ENCODE assay signal across 8 cellular contexts in genomic region chr6:28542440-28543293, GRCh38. TPM values are rescaled to one million over a fixed set of nuclear protein-coding genes. Genes with fewer than 3 reads are reported as not detected.
DNase-seq lines count a peak whose midpoint lies in the region; ATAC-seq and TF ChIP-seq lines count a peak whose summit lies in the region.

No MANE protein-coding gene starts in this region.

- intact Hi-C loops in left cardiac atrium (cut with DNase I) = no loop called here
- intact Hi-C loops in cardiac septum (cut with DNase I) = no loop called here

- no peak overlapping the region for H3K27ac Mint-ChIP-seq in activated CD4-positive, alpha-beta memory T cell treated with anti-CD3 and anti-CD28 coated beads, Interleukin-2, amount 10 ng/mL, durations not matched to agents 7 days and 5 days
- peak overlapping the region; percentile 89 for H3K27ac Mint-ChIP-seq in endothelial cell (ENCODE audit: unreplicated experiment)
- H3K27ac Mint-ChIP-seq in nephron = peak overlapping the region; percentile 96 to 99 (median 97)

- H3K27me3 Mint-ChIP-seq in activated CD4-positive, alpha-beta memory T cell treated with anti-CD3 and anti-CD28 coated beads, Interleukin-2, amount 10 ng/mL, durations not matched to agents 7 days and 5 days = peaks cover 60% of the 10 kb centered on the region
- H3K27me3 Mint-ChIP-seq in endothelial cell (ENCODE audit: unreplicated experiment) (peaks cover 8% of the 10 kb centered on the region), nephron (ENCODE audit: low read depth) (peaks cover 10% of the 10 kb centered on the region)

- POLR2A ChIA-PET in activated CD4-positive, alpha-beta memory T cell treated with anti-CD3 and anti-CD28 coated beads, Interleukin-2, amount 10 ng/mL, durations not matched to agents 7 days and 5 days (lab: Charles Lee) = no interaction called here

- peak; percentile 84 for TF ChIP-seq CTCF in endothelial cell (IDR thresholded peaks at IDR 0.05; ENCODE audit: unreplicated experiment)
- peak; percentile 73 to 81 (median 74) for TF ChIP-seq CTCF in nephron (IDR thresholded peaks at IDR 0.05; ENCODE audit: unreplicated experiment in 3 of 3)

- peak overlapping the region; percentile 64 for H3K4me3 Mint-ChIP-seq in activated CD4-positive, alpha-beta memory T cell treated with anti-CD3 and anti-CD28 coated beads, Interleukin-2, amount 10 ng/mL, durations not matched to agents 7 days and 5 days
- peak overlapping the region; percentile 91 for H3K4me3 Mint-ChIP-seq in endothelial cell (ENCODE audit: unreplicated experiment)
- peak overlapping the region; percentile 89 to 90 (median 89) for H3K4me3 Mint-ChIP-seq in nephron

- ATAC-seq in left cardiac atrium (peak; percentile 71 to 84), HG03342 (IDR thresholded peaks at IDR 0.05; ENCODE audit: unreplicated experiment) (peak; percentile 61), HG03045 (IDR thresholded peaks at IDR 0.05; ENCODE audit: unreplicated experiment) (no peak)

- H3K4me1 Mint-ChIP-seq in activated CD4-positive, alpha-beta memory T cell treated with anti-CD3 and anti-CD28 coated beads, Interleukin-2, amount 10 ng/mL, durations not matched to agents 7 days and 5 days = peaks cover 21% of the 10 kb centered on the region
- H3K4me1 Mint-ChIP-seq in endothelial cell (ENCODE audit: unreplicated experiment) (peaks cover 29% of the 10 kb centered on the region), nephron (peaks cover 19% of the 10 kb centered on the region)

- H3K9me3 Mint-ChIP-seq in activated CD4-positive, alpha-beta memory T cell treated with anti-CD3 and anti-CD28 coated beads, Interleukin-2, amount 10 ng/mL, durations not matched to agents 7 days and 5 days = no peaks in the 10 kb centered on the region
- no peaks in the 10 kb centered on the region for H3K9me3 Mint-ChIP-seq in endothelial cell (ENCODE audit: unreplicated experiment)
- H3K9me3 Mint-ChIP-seq in nephron = peaks cover 5% of the 10 kb centered on the region

- CTCF ChIA-PET in activated CD4-positive, alpha-beta memory T cell treated with anti-CD3 and anti-CD28 coated beads, Interleukin-2, amount 10 ng/mL, durations not matched to agents 7 days and 5 days (lab: Charles Lee) = interaction anchor here (1.2 kb wide), 1 partner anchor 187 kb away, joined by 3 read pairs; no protein-coding TSS in a partner anchor

- DNase-seq in left cardiac atrium = peak; percentile 52
- DNase-seq in cardiac septum (ENCODE audit: low spot score) = no peak
- peak; percentile 73 for DNase-seq in NCI-H774 (lab: John Stamatoyannopoulos, UW)
- peak; percentile 49 for DNase-seq in activated CD4-positive, alpha-beta memory T cell treated with anti-CD3 and anti-CD28 coated beads, Interleukin-2, amount 10 ng/mL, durations not matched to agents 7 days and 5 days
- peak; percentile 78 for DNase-seq in endothelial cell (ENCODE audit: low spot score)

- no peaks in the 10 kb centered on the region for H3K36me3 Mint-ChIP-seq in activated CD4-positive, alpha-beta memory T cell treated with anti-CD3 and anti-CD28 coated beads, Interleukin-2, amount 10 ng/mL, durations not matched to agents 7 days and 5 days (ENCODE audit: low read depth)
- H3K36me3 Mint-ChIP-seq in endothelial cell (ENCODE audit: low read depth, unreplicated experiment) (no peaks in the 10 kb centered on the region), nephron (ENCODE audit: low read depth) (no peaks in the 10 kb centered on the region)

RNA-seq across cellular contexts. Expression of gene GPX5, which starts 17.0 kb away (rescaled TPM):
- not detected for total RNA-seq in left cardiac atrium
- total RNA-seq in cardiac septum = not detected
- not detected for total RNA-seq in activated CD4-positive, alpha-beta memory T cell treated with anti-CD3 and anti-CD28 coated beads, Interleukin-2, amount 10 ng/mL, durations not matched to agents 7 days and 5 days
- not detected for total RNA-seq in endothelial cell (ENCODE audit: unreplicated experiment)

RNA-seq across cellular contexts. Expression of gene GPX6, which starts 27.1 kb away (rescaled TPM):
- total RNA-seq in left cardiac atrium = not detected
- not detected for total RNA-seq in cardiac septum
- not detected for total RNA-seq in activated CD4-positive, alpha-beta memory T cell treated with anti-CD3 and anti-CD28 coated beads, Interleukin-2, amount 10 ng/mL, durations not matched to agents 7 days and 5 days
- not detected for total RNA-seq in endothelial cell (ENCODE audit: unreplicated experiment)
